In genomic region chr7:1997537-1998076, GRCh38 we compare ENCODE assay signal across 32 cellular contexts.
"Had no signal": no experiment of that assay in that cellular context is flagged by ENCODE, and none has a peak within 500 bp of the region (broad histone marks: within the 10 kb centered on the region; RNA-seq: fewer than 3 reads in every experiment).

No MANE protein-coding gene starts in this region.

- H3K4me1 ChIP-seq: ascending aorta had no signal

- H3K27me3 Mint-ChIP-seq: activated B cell treated with CpG ODN at 0.5 μM for 24 hours; activated CD8-positive, alpha-beta T cell treated with anti-CD3 and anti-CD28 coated beads for 36 hours; activated naive CD4-positive, alpha-beta T cell treated with anti-CD3 and anti-CD28 coated beads, Interleukin-2, amount 10 ng/mL, durations not matched to agents 7 days and 5 days; activated naive CD8-positive, alpha-beta T cell treated with anti-CD3 and anti-CD28 coated beads, Interleukin-2, amount 10 ng/mL, durations not matched to agents 7 days and 5 days; central memory CD8-positive, alpha-beta T cell; dendritic cell treated with granulocyte-macrophage colony-stimulating factor and Interleukin-4, amounts not matched to agents 40 ng/mL and 50 ng/mL, for 4 days; T-helper 17 cell had no signal

- H3K36me3 Mint-ChIP-seq: activated naive CD4-positive, alpha-beta T cell treated with anti-CD3 and anti-CD28 coated beads, Interleukin-2, amount 10 ng/mL, durations not matched to agents 7 days and 5 days; activated naive CD4-positive, alpha-beta T cell treated with anti-CD3 and anti-CD28 coated beads, Interleukin-2, amount 50 U/mL, for 72 hours; activated naive CD8-positive, alpha-beta T cell treated with anti-CD3 and anti-CD28 coated beads, Interleukin-2, amount 10 ng/mL, durations not matched to agents 7 days and 5 days had no signal

- H3K4me3 Mint-ChIP-seq: activated B cell treated with CpG ODN at 0.5 μM for 24 hours; activated CD8-positive, alpha-beta T cell treated with anti-CD3 and anti-CD28 coated beads for 36 hours; activated naive CD4-positive, alpha-beta T cell treated with anti-CD3 and anti-CD28 coated beads, Interleukin-2, amount 10 ng/mL, durations not matched to agents 7 days and 5 days; activated naive CD8-positive, alpha-beta T cell treated with anti-CD3 and anti-CD28 coated beads, Interleukin-2, amount 10 ng/mL, durations not matched to agents 7 days and 5 days; activated T-cell treated with anti-CD3 and anti-CD28 coated beads, Interleukin-2, amount 50 U/mL, for 72 hours; central memory CD8-positive, alpha-beta T cell; dendritic cell treated with granulocyte-macrophage colony-stimulating factor and Interleukin-4, amounts not matched to agents 40 ng/mL and 50 ng/mL, for 4 days; endodermal cell; T-helper 17 cell; T-helper 2 cell treated with Interferon-gamma antibody and Interleukin-4, amounts not matched to agents 5 μg/mL and 100 μg/mL, for 36 hours had no signal

- H3K9me3 ChIP-seq: ascending aorta, gastrocnemius medialis, heart left ventricle had no signal

- H3K4me3 ChIP-seq: ascending aorta, coronary artery, dorsolateral prefrontal cortex, gastrocnemius medialis, heart left ventricle had no signal

- H3K36me3 ChIP-seq: ascending aorta, brain microvascular endothelial cell, gastrocnemius medialis, heart left ventricle had no signal

- H3K4me1 Mint-ChIP-seq: activated naive CD4-positive, alpha-beta T cell treated with anti-CD3 and anti-CD28 coated beads, Interleukin-2, amount 10 ng/mL, durations not matched to agents 7 days and 5 days; activated naive CD8-positive, alpha-beta T cell treated with anti-CD3 and anti-CD28 coated beads, Interleukin-2, amount 10 ng/mL, durations not matched to agents 7 days and 5 days; endodermal cell had no signal

- DNase-seq: activated B cell treated with CpG ODN at 0.5 μM for 24 hours; activated CD4-positive, alpha-beta T cell treated with anti-CD3 and anti-CD28 coated beads for 48 hours; activated CD4-positive, alpha-beta T cell treated with anti-CD3 and anti-CD28 coated beads, Interleukin-2, amount 50 U/mL, for 1 hour; activated CD4-positive, alpha-beta T cell treated with anti-CD3 and anti-CD28 coated beads, Interleukin-2, amount 50 U/mL, for 48 hours; activated CD8-positive, alpha-beta memory T cell treated with anti-CD3 and anti-CD28 coated beads for 24 hours; activated CD8-positive, alpha-beta T cell treated with anti-CD3 and anti-CD28 coated beads for 36 hours; activated gamma-delta T cell; activated naive CD4-positive, alpha-beta T cell; activated naive CD4-positive, alpha-beta T cell treated with anti-CD3 and anti-CD28 coated beads, Interleukin-2, amount 10 ng/mL, durations not matched to agents 7 days and 5 days; activated naive CD8-positive, alpha-beta T cell treated with anti-CD3 and anti-CD28 coated beads, Interleukin-2, amount 10 ng/mL, durations not matched to agents 7 days and 5 days; activated T-cell treated with anti-CD3 and anti-CD28 coated beads, Interleukin-2, amount 50 U/mL, for 1 hour; activated T-cell treated with anti-CD3 and anti-CD28 coated beads, Interleukin-2, amount 50 U/mL, for 72 hours; brain microvascular endothelial cell; dorsolateral prefrontal cortex; effector memory CD4-positive, alpha-beta T cell; endodermal cell; foreskin keratinocyte; gastrocnemius medialis; glutamatergic neuron; T-helper 1 cell; T-helper 17 cell; T1000; WERI-Rb-1 had no signal

- H3K27ac Mint-ChIP-seq: activated B cell treated with CpG ODN at 0.5 μM for 24 hours; activated CD8-positive, alpha-beta T cell treated with anti-CD3 and anti-CD28 coated beads for 36 hours; activated naive CD4-positive, alpha-beta T cell treated with anti-CD3 and anti-CD28 coated beads, Interleukin-2, amount 10 ng/mL, durations not matched to agents 7 days and 5 days; activated naive CD8-positive, alpha-beta T cell treated with anti-CD3 and anti-CD28 coated beads, Interleukin-2, amount 10 ng/mL, durations not matched to agents 7 days and 5 days; activated T-cell treated with anti-CD3 and anti-CD28 coated beads, Interleukin-2, amount 50 U/mL, for 72 hours; dendritic cell treated with granulocyte-macrophage colony-stimulating factor and Interleukin-4, amounts not matched to agents 40 ng/mL and 50 ng/mL, for 4 days; T-helper 17 cell; T-helper 2 cell treated with Interferon-gamma antibody and Interleukin-4, amounts not matched to agents 5 μg/mL and 100 μg/mL, for 36 hours had no signal

- H3K9me3 Mint-ChIP-seq: activated B cell treated with CpG ODN at 0.5 μM for 24 hours; activated CD8-positive, alpha-beta T cell treated with anti-CD3 and anti-CD28 coated beads for 36 hours; activated naive CD4-positive, alpha-beta T cell treated with anti-CD3 and anti-CD28 coated beads, Interleukin-2, amount 10 ng/mL, durations not matched to agents 7 days and 5 days; activated naive CD4-positive, alpha-beta T cell treated with anti-CD3 and anti-CD28 coated beads, Interleukin-2, amount 50 U/mL, for 72 hours; activated naive CD8-positive, alpha-beta T cell treated with anti-CD3 and anti-CD28 coated beads, Interleukin-2, amount 10 ng/mL, durations not matched to agents 7 days and 5 days; activated T-cell treated with anti-CD3 and anti-CD28 coated beads, Interleukin-2, amount 50 U/mL, for 72 hours; central memory CD8-positive, alpha-beta T cell; dendritic cell treated with granulocyte-macrophage colony-stimulating factor and Interleukin-4, amounts not matched to agents 40 ng/mL and 50 ng/mL, for 4 days; endodermal cell; T-helper 2 cell treated with Interferon-gamma antibody and Interleukin-4, amounts not matched to agents 5 μg/mL and 100 μg/mL, for 36 hours had no signal

- ATAC-seq: activated CD4-positive, CD25-positive, alpha-beta regulatory T cell treated with anti-CD3 and anti-CD28 coated beads, Interleukin-2, amount 50 U/mL, for 24 hours; activated CD8-positive, alpha-beta T cell treated with anti-CD3 and anti-CD28 coated beads for 36 hours; activated naive CD4-positive, alpha-beta T cell treated with anti-CD3 and anti-CD28 coated beads, Interleukin-2, amount 50 U/mL, for 72 hours; activated T-cell treated with anti-CD3 and anti-CD28 coated beads, Interleukin-2, amount 50 U/mL, for 72 hours; esophagus mucosa; foreskin keratinocyte; gastrocnemius medialis; heart left ventricle; T-helper 17 cell had no signal

- H3K27me3 ChIP-seq: ascending aorta, brain microvascular endothelial cell, dorsolateral prefrontal cortex, foreskin keratinocyte, gastrocnemius medialis, heart left ventricle had no signal

- H3K27ac ChIP-seq: ascending aorta, brain microvascular endothelial cell, coronary artery, dorsolateral prefrontal cortex, foreskin keratinocyte, gastrocnemius medialis, heart left ventricle, WERI-Rb-1 had no signal
